In the genomic region with DNA sequence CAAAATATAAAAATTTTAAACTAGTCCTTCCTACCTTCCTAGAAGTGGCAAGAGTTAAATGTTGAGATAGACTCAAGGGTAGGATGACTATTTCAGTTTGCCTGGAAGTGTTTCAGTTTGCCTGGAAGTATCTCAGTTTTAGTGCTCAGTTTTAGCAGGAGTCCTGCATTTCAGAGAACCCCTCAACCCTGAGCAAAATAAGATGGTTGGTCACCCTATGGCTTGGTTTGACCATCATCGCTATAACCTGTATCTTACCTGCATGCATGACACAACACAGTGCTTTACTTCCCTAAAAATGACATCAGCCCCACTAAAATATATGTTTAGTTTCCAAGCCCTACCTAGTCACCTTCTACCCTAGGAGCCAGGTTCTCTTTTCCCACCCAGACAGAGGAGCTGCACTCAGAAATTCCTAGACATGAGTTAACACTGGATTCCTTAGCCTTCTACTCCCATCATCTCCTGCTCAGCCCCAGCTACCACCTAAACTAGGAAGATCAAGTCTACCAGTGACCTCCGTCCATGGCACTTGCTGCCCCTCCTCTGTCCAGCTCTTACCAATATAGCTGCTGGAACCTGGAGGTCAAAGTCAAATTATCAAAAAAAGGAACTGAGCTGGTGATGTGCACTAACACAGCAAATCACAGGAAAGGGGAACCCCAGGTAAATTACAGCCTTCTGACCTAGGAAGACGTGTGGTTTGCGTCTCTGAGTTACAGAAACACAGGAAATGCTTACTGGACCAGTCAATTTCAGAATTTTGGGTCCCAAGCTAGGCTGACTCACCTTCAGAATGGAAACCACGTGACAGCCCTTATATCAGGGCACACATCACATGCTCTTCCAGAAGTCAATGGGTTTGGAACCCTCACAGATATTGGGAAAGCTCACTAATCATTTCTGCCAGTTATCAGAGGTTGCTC, we compare ENCODE assay signal across 8 cellular contexts. TPM values are rescaled to one million over a fixed set of nuclear protein-coding genes. Genes with fewer than 3 reads are reported as not detected.
DNase-seq lines count a peak whose midpoint lies in the region; ATAC-seq and TF ChIP-seq lines count a peak whose summit lies in the region.

No MANE protein-coding gene starts in this region.

- POLR2A ChIA-PET in PC-9 (lab: Charles Lee; ENCODE audit: unreplicated experiment) = no interaction called here

- H3K9me2 ChIP-seq in PC-9 (ENCODE audit: insufficient read depth) = no peaks in the 10 kb centered on the region

- H3K4me3 Mint-ChIP-seq in activated T-cell treated with anti-CD3 and anti-CD28 coated beads, Interleukin-2, amount 50 U/mL, for 24 hours = peak overlapping the region; percentile 11

- CTCF ChIA-PET in PC-9 (lab: Charles Lee) = interaction anchor here (1.0 kb wide), 1 partner anchor 16 kb away, joined by 4 read pairs; no protein-coding TSS in a partner anchor

- H3K4me1 ChIP-seq in PC-9 (replicated peaks; ENCODE audit: insufficient read depth) = peaks cover 59% of the 10 kb centered on the region
- H3K4me1 ChIP-seq in uterus = peaks cover 0 to 4% of the 10 kb centered on the region in 2 donors

- DNase-seq in activated T-cell treated with anti-CD3 and anti-CD28 coated beads, Interleukin-2, amount 50 U/mL, for 24 hours = no peak
- DNase-seq in activated T-cell treated with anti-CD3 and anti-CD28 coated beads, Interleukin-2, amount 50 U/mL, for 1 hour = no peak
- DNase-seq in PC-9 = no peak
- DNase-seq in kidney tubule cell (ENCODE audit: low spot score) = peak; percentile 69
- DNase-seq in G401 (ENCODE audit: low spot score) = no peak
- no peak for DNase-seq in 8988T
- DNase-seq in uterus = no peak

- TF ChIP-seq CTCF in PC-9 (conservative IDR thresholded peaks at IDR 0.05) = no peak
- no peak for TF ChIP-seq CTCF in uterus (IDR thresholded peaks at IDR 0.05)

- peak; percentile 90 for ATAC-seq in HG02759 (IDR thresholded peaks at IDR 0.05; ENCODE audit: unreplicated experiment)

- H3K9me3 Mint-ChIP-seq in activated T-cell treated with anti-CD3 and anti-CD28 coated beads, Interleukin-2, amount 50 U/mL, for 24 hours = no peaks in the 10 kb centered on the region

- H3K79me2 ChIP-seq in PC-9 (ENCODE audit: low read depth) = no peaks in the 10 kb centered on the region

- peaks cover 36% of the 10 kb centered on the region for H3F3A ChIP-seq in PC-9 (ENCODE audit: insufficient read depth, low read depth)

- peak overlapping the region; percentile 81 for H3K27ac ChIP-seq in PC-9
- peak overlapping the region in 1 of 2 donors; percentile 34 for H3K27ac ChIP-seq in uterus

- no peak for TF ChIP-seq POLR2A in uterus (IDR thresholded peaks at IDR 0.05)

- BruUV-seq in PC-9 (replicated peaks; lab: Mats Ljungman, UMichigan) = no TSS peak

- H3K36me3 ChIP-seq in PC-9 (ENCODE audit: low read depth) = no peaks in the 10 kb centered on the region
- H3K36me3 ChIP-seq in uterus = no peaks in the 10 kb centered on the region

- no peak overlapping the region for H2AFZ ChIP-seq in PC-9

- no peaks in the 10 kb centered on the region for H3K9me3 ChIP-seq in PC-9 (ENCODE audit: insufficient read depth, low read depth)
- no peaks in the 10 kb centered on the region for H3K9me3 ChIP-seq in uterus

- intact Hi-C loops in PC-9 (cut with micrococcal nuclease; ENCODE audit: unreplicated experiment) (no loop called here), uterus (cut with DNase I; ENCODE audit: low total_unique reads) (no loop called here)

- H3K4me3 ChIP-seq in PC-9 (peak overlapping the region; percentile 3; the same call in 1 of the 2 replicates), uterus (no peak overlapping the region)

- no peaks in the 10 kb centered on the region for H3K36me3 Mint-ChIP-seq in activated T-cell treated with anti-CD3 and anti-CD28 coated beads, Interleukin-2, amount 50 U/mL, for 24 hours (ENCODE audit: low read depth)

- H4K20me1 ChIP-seq in PC-9 (ENCODE audit: insufficient read depth) = no peaks in the 10 kb centered on the region

- in situ Hi-C loops in G401 (cut with HindIII; ENCODE audit: low sequenced_read_pairs) = no loop called here

- H3K4me2 ChIP-seq in PC-9 = peak overlapping the region; percentile 76

- peaks cover 52% of the 10 kb centered on the region for H3K4me1 Mint-ChIP-seq in activated T-cell treated with anti-CD3 and anti-CD28 coated beads, Interleukin-2, amount 50 U/mL, for 24 hours (ENCODE audit: low read depth)

- peak overlapping the region; percentile 54 for H3K27ac Mint-ChIP-seq in activated T-cell treated with anti-CD3 and anti-CD28 coated beads, Interleukin-2, amount 50 U/mL, for 24 hours

- peaks cover 37% of the 10 kb centered on the region for H3K27me3 Mint-ChIP-seq in activated T-cell treated with anti-CD3 and anti-CD28 coated beads, Interleukin-2, amount 50 U/mL, for 24 hours

- H3K27me3 ChIP-seq in PC-9 (ENCODE audit: insufficient read depth, low read depth) (no peaks in the 10 kb centered on the region), uterus (no peaks in the 10 kb centered on the region)

RNA-seq across cellular contexts. Expression of a gene that starts 2.2 kb away (rescaled TPM):
- 2.4 and 4.9 TPM in 2 replicates for total RNA-seq in PC-9 (2021)
- total RNA-seq in G401 (2014; rRNA removed; shearing (Covaris generic)) = not detected in 2 replicates
- total RNA-seq in uterus = 10 to 100 TPM in 1 of 4 donors, 1 to 10 TPM in 1, not detected in 2; 4.5 to 13.2 TPM

RNA-seq across cellular contexts. Expression of a gene that starts 20.7 kb away (rescaled TPM):
- 90.0 and 142 TPM in 2 replicates for total RNA-seq in PC-9 (2021)
- not detected in 2 replicates for total RNA-seq in G401 (2014; rRNA removed; shearing (Covaris generic))
- total RNA-seq in uterus = 10 to 100 TPM in 1 of 4 donors, under 1 TPM in 2, not detected in 1; under 0.01 to 17.4 (median 0.37) TPM

RNA-seq across cellular contexts. Expression of a gene that starts 31.7 kb away (rescaled TPM):
- total RNA-seq in PC-9 (2021) (not detected in 2 replicates), uterus (10 to 100 TPM in 1 of 4 donors, 1 to 10 TPM in 2, under 1 TPM in 1; 0.59 to 12.8 (median 2.2) TPM)
- total RNA-seq in G401 (2014; rRNA removed; shearing (Covaris generic)) = not detected in 2 replicates
